ENCODE assay signal across 18 cellular contexts in genomic region chr2:227436436-227436835, GRCh38. TPM values are rescaled to one million over a fixed set of nuclear protein-coding genes. Genes with fewer than 3 reads are reported as not detected.
"Had no signal": no experiment of that assay in that cellular context is flagged by ENCODE, and none has a peak within 500 bp of the region (broad histone marks: within the 10 kb centered on the region; RNA-seq: fewer than 3 reads in every experiment).

No MANE protein-coding gene starts in this region.

- ATAC-seq: body of pancreas; effector memory CD8-positive, alpha-beta T cell had no signal

- H3K27me3 ChIP-seq: adrenal gland, body of pancreas, hepatocyte had no signal

- H3K4me3 Mint-ChIP-seq: activated CD4-positive, alpha-beta memory T cell treated with anti-CD3 and anti-CD28 coated beads, Interleukin-2, amount 10 ng/mL, durations not matched to agents 7 days and 5 days; activated naive CD4-positive, alpha-beta T cell treated with anti-CD3 and anti-CD28 coated beads for 36 hours; central memory CD8-positive, alpha-beta T cell; effector memory CD8-positive, alpha-beta T cell had no signal

- H3K9me3 ChIP-seq: adrenal gland had no signal

- H3K4me1 ChIP-seq: adrenal gland, body of pancreas, parathyroid adenoma had no signal

- H3K4me1 Mint-ChIP-seq: activated CD4-positive, alpha-beta memory T cell treated with anti-CD3 and anti-CD28 coated beads, Interleukin-2, amount 10 ng/mL, durations not matched to agents 7 days and 5 days; central memory CD8-positive, alpha-beta T cell had no signal

- H3K27ac Mint-ChIP-seq: activated CD4-positive, alpha-beta memory T cell treated with anti-CD3 and anti-CD28 coated beads, Interleukin-2, amount 10 ng/mL, durations not matched to agents 7 days and 5 days; activated naive CD4-positive, alpha-beta T cell treated with anti-CD3 and anti-CD28 coated beads for 36 hours; effector memory CD8-positive, alpha-beta T cell had no signal

- H3K36me3 ChIP-seq: adrenal gland had no signal

- H3K4me3 ChIP-seq: adrenal gland, body of pancreas, hepatocyte, lung had no signal

- H3K27ac ChIP-seq: epithelial cell of prostate, hepatocyte, parathyroid adenoma had no signal

- DNase-seq: activated CD4-positive, alpha-beta memory T cell treated with anti-CD3 and anti-CD28 coated beads, Interleukin-2, amount 10 ng/mL, durations not matched to agents 7 days and 5 days; activated CD4-positive, alpha-beta T cell treated with anti-CD3 and anti-CD28 coated beads for 1 hour; activated CD8-positive, alpha-beta memory T cell treated with anti-CD3 and anti-CD28 coated beads, Interleukin-2, amount 50 U/mL, for 48 hours; activated naive CD4-positive, alpha-beta T cell treated with anti-CD3 and anti-CD28 coated beads for 36 hours; adrenal gland; body of pancreas; effector memory CD8-positive, alpha-beta T cell; midbrain; small intestine; T-helper 9 cell had no signal

RNA-seq across cellular contexts. Expression of gene SCYGR1, which starts 48.7 kb away (rescaled TPM):
- total RNA-seq: activated CD4-positive, alpha-beta memory T cell treated with anti-CD3 and anti-CD28 coated beads, Interleukin-2, amount 10 ng/mL, durations not matched to agents 7 days and 5 days; activated naive CD4-positive, alpha-beta T cell treated with anti-CD3 and anti-CD28 coated beads for 36 hours; adrenal gland; body of pancreas; hepatocyte; kidney epithelial cell; lung; renal cortical epithelial cell had no signal
- polyA plus RNA-seq: adrenal gland, hepatocyte, lung, small intestine, thymus had no signal

RNA-seq across cellular contexts. Expression of gene TM4SF20, which starts 57.3 kb away (rescaled TPM):
- total RNA-seq: activated CD4-positive, alpha-beta memory T cell treated with anti-CD3 and anti-CD28 coated beads, Interleukin-2, amount 10 ng/mL, durations not matched to agents 7 days and 5 days; activated naive CD4-positive, alpha-beta T cell treated with anti-CD3 and anti-CD28 coated beads for 36 hours; body of pancreas; kidney epithelial cell; lung; renal cortical epithelial cell had no signal
- polyA plus RNA-seq: adrenal gland had no signal
